Comparison of ENCODE assay signal across 27 cellular contexts in the genomic region with DNA sequence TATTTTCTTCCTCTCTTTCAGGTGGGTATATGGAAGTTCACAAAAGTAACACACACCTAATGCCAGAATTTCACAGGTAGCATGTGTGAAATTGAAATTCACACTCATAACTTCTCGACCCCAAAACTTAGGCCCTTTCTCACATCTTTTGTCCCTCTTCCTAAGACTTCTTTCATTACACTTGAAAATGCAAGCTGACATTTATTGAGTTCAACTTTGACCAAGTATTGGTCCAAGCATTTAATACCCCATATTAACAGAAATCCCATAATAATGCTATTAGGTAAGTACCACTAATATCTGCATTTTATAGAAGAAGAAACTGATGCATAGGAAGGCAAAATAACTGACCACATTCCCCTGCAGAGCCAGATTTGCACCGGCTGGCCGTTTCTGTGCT.
"Had no signal": no experiment of that assay in that cellular context is flagged by ENCODE, and none has a peak within 500 bp of the region (broad histone marks: within the 10 kb centered on the region; RNA-seq: fewer than 3 reads in every experiment).

No MANE protein-coding gene starts in this region.

- H3K4me3 Mint-ChIP-seq: naive thymus-derived CD8-positive, alpha-beta T cell; natural killer cell treated with Interleukin-12 subunit alpha and Interleukin-12 subunit beta and Interleukin-15 and Interleukin-18, amount 100 ng/mL, for 72 hours; nephron progenitor cell; neural crest cell; stimulated activated effector memory CD8-positive, alpha-beta T cell treated with anti-CD3 and anti-CD28 coated beads, Interleukin-12 subunit alpha, Interleukin-12 subunit beta, amount 100 ng/mL, for 72 hours; stimulated activated naive B cell treated with anti-CD40 and anti-IgM and Interleukin-4, amounts not matched to agents 10 μg/mL and 1 μg/mL and 100 μg/mL, for 72 hours; stimulated activated naive CD8-positive, alpha-beta T cell treated with anti-CD3 and anti-CD28 coated beads, Interleukin-15, Interleukin-2, amounts not matched to agents 100 ng/mL and 50 ng/mL, for 24 hours had no signal

- H3K27me3 ChIP-seq: neutrophil, pancreas, right lobe of liver, sigmoid colon, stomach, thyroid gland, tibial nerve, upper lobe of left lung, uterus had no signal

- ATAC-seq: naive thymus-derived CD8-positive, alpha-beta T cell; natural killer cell treated with Interleukin-12 subunit alpha and Interleukin-12 subunit beta and Interleukin-15 and Interleukin-18, amount 100 ng/mL, for 72 hours; pancreas; right cardiac atrium; right lobe of liver; stimulated activated effector memory CD8-positive, alpha-beta T cell treated with anti-CD3 and anti-CD28 coated beads, Interleukin-12 subunit alpha, Interleukin-12 subunit beta, amount 100 ng/mL, for 72 hours; stimulated activated naive B cell treated with anti-CD40 and anti-IgM and Interleukin-4, amounts not matched to agents 10 μg/mL and 1 μg/mL and 100 μg/mL, for 72 hours had no signal

- H3K27ac ChIP-seq: neutrophil, prostate gland, stomach, thoracic aorta, thyroid gland, tibial nerve, upper lobe of left lung, uterus had no signal

- H3K36me3 ChIP-seq: neutrophil, pancreas, prostate gland, right lobe of liver, thyroid gland, upper lobe of left lung, uterus had no signal

- H3K4me1 Mint-ChIP-seq: naive thymus-derived CD8-positive, alpha-beta T cell; neural crest cell; stimulated activated effector memory CD8-positive, alpha-beta T cell treated with anti-CD3 and anti-CD28 coated beads, Interleukin-12 subunit alpha, Interleukin-12 subunit beta, amount 100 ng/mL, for 72 hours had no signal

- H3K9me3 Mint-ChIP-seq: naive thymus-derived CD8-positive, alpha-beta T cell; natural killer cell treated with Interleukin-12 subunit alpha and Interleukin-12 subunit beta and Interleukin-15 and Interleukin-18, amount 100 ng/mL, for 72 hours; nephron progenitor cell; neural crest cell; stimulated activated effector memory CD8-positive, alpha-beta T cell treated with anti-CD3 and anti-CD28 coated beads, Interleukin-12 subunit alpha, Interleukin-12 subunit beta, amount 100 ng/mL, for 72 hours; stimulated activated naive B cell treated with anti-CD40 and anti-IgM and Interleukin-4, amounts not matched to agents 10 μg/mL and 1 μg/mL and 100 μg/mL, for 72 hours; stimulated activated naive CD8-positive, alpha-beta T cell treated with anti-CD3 and anti-CD28 coated beads, Interleukin-15, Interleukin-2, amounts not matched to agents 100 ng/mL and 50 ng/mL, for 24 hours had no signal

- H3K4me1 ChIP-seq: prostate gland, thyroid gland, uterus had no signal

- H3K36me3 Mint-ChIP-seq: natural killer cell treated with Interleukin-12 subunit alpha and Interleukin-12 subunit beta and Interleukin-15 and Interleukin-18, amount 100 ng/mL, for 72 hours; stimulated activated effector memory CD8-positive, alpha-beta T cell treated with anti-CD3 and anti-CD28 coated beads, Interleukin-12 subunit alpha, Interleukin-12 subunit beta, amount 100 ng/mL, for 72 hours; stimulated activated naive B cell treated with anti-CD40 and anti-IgM and Interleukin-4, amounts not matched to agents 10 μg/mL and 1 μg/mL and 100 μg/mL, for 72 hours had no signal

- H3K4me3 ChIP-seq: pancreas, prostate gland, right lobe of liver, sigmoid colon, stomach, thoracic aorta, thyroid gland, tibial nerve, upper lobe of left lung, uterus had no signal

- DNase-seq: naive thymus-derived CD8-positive, alpha-beta T cell; nephron progenitor cell; nucleus accumbens; pancreas; right cardiac atrium; right lobe of liver; sigmoid colon; small intestine; stimulated activated CD4-positive, alpha-beta T cell treated with anti-CD3 and anti-CD28 coated beads, Interleukin-15, amount 100 ng/mL, for 24 hours; stimulated activated CD4-positive, alpha-beta T cell treated with anti-CD3 and anti-CD28 coated beads, Interleukin-2, amount 100 ng/mL, for 24 hours; stimulated activated CD4-positive, alpha-beta T cell treated with anti-CD3 and anti-CD28 coated beads, Interleukin-2, amount 100 ng/mL, for 48 hours; stimulated activated CD4-positive, alpha-beta T cell treated with anti-CD3 and anti-CD28 coated beads, Interleukin-4, amount 100 ng/mL, for 24 hours; stimulated activated naive B cell treated with anti-CD40 and anti-IgM and Interleukin-4, amounts not matched to agents 10 μg/mL and 1 μg/mL and 100 μg/mL, for 72 hours; stimulated activated naive CD4-positive, alpha-beta T cell treated with Interleukin-2 at 50 U/mL for 16 hours; stomach; thyroid gland; trophoblast cell; upper lobe of left lung; uterus had no signal

- FAIRE-seq: pancreas had no signal

- H3K27me3 Mint-ChIP-seq: naive thymus-derived CD8-positive, alpha-beta T cell; natural killer cell treated with Interleukin-12 subunit alpha and Interleukin-12 subunit beta and Interleukin-15 and Interleukin-18, amount 100 ng/mL, for 72 hours; stimulated activated naive B cell treated with anti-CD40 and anti-IgM and Interleukin-4, amounts not matched to agents 10 μg/mL and 1 μg/mL and 100 μg/mL, for 72 hours; stimulated activated naive CD8-positive, alpha-beta T cell treated with anti-CD3 and anti-CD28 coated beads, Interleukin-15, Interleukin-2, amounts not matched to agents 100 ng/mL and 50 ng/mL, for 24 hours had no signal

- H3K27ac Mint-ChIP-seq: naive thymus-derived CD8-positive, alpha-beta T cell; natural killer cell treated with Interleukin-12 subunit alpha and Interleukin-12 subunit beta and Interleukin-15 and Interleukin-18, amount 100 ng/mL, for 72 hours; nephron progenitor cell; stimulated activated effector memory CD8-positive, alpha-beta T cell treated with anti-CD3 and anti-CD28 coated beads, Interleukin-12 subunit alpha, Interleukin-12 subunit beta, amount 100 ng/mL, for 72 hours; stimulated activated naive CD8-positive, alpha-beta T cell treated with anti-CD3 and anti-CD28 coated beads, Interleukin-15, Interleukin-2, amounts not matched to agents 100 ng/mL and 50 ng/mL, for 24 hours had no signal

- H3K9me3 ChIP-seq: neutrophil, pancreas, prostate gland, right lobe of liver, sigmoid colon, stomach, thoracic aorta, thyroid gland, tibial nerve, upper lobe of left lung, uterus had no signal
